ENCODE assay signal across 2 cellular contexts in the genomic region with DNA sequence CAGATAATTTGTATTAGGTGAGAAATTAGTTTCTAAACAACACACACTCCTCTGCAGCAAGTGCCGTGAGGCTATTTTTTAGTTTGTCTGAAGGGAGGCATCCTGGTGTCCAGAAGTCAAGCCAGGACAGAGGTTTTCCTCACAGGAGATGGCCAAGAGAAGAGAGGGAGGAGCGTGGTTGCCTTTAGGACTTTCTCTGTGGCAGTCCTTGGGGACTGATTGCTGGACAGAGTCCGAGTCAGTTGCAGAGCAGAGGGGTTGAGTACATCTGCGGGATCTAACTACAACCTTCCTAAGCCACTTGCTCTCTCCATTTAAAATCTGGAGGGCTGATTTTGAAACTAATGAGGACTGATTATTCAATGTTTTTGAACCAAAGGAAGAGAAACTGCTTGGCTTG.
TF ChIP-seq lines count a peak whose summit lies in the region.

No MANE protein-coding gene starts in this region.

TF ChIP-seq in WTC11, 78 proteins besides CTCF, POLR2A, EP300 and RAD21 (continued from another document):
- TF ChIP-seq, protein P1, sequence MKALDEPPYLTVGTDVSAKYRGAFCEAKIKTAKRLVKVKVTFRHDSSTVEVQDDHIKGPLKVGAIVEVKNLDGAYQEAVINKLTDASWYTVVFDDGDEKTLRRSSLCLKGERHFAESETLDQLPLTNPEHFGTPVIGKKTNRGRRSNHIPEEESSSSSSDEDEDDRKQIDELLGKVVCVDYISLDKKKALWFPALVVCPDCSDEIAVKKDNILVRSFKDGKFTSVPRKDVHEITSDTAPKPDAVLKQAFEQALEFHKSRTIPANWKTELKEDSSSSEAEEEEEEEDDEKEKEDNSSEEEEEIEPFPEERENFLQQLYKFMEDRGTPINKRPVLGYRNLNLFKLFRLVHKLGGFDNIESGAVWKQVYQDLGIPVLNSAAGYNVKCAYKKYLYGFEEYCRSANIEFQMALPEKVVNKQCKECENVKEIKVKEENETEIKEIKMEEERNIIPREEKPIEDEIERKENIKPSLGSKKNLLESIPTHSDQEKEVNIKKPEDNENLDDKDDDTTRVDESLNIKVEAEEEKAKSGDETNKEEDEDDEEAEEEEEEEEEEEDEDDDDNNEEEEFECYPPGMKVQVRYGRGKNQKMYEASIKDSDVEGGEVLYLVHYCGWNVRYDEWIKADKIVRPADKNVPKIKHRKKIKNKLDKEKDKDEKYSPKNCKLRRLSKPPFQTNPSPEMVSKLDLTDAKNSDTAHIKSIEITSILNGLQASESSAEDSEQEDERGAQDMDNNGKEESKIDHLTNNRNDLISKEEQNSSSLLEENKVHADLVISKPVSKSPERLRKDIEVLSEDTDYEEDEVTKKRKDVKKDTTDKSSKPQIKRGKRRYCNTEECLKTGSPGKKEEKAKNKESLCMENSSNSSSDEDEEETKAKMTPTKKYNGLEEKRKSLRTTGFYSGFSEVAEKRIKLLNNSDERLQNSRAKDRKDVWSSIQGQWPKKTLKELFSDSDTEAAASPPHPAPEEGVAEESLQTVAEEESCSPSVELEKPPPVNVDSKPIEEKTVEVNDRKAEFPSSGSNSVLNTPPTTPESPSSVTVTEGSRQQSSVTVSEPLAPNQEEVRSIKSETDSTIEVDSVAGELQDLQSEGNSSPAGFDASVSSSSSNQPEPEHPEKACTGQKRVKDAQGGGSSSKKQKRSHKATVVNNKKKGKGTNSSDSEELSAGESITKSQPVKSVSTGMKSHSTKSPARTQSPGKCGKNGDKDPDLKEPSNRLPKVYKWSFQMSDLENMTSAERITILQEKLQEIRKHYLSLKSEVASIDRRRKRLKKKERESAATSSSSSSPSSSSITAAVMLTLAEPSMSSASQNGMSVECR (CRISPR knock-in tag; IDR thresholded peaks at IDR 0.05; ENCODE audit: borderline replicate concordance), result no peak
- TF ChIP-seq, protein P2, sequence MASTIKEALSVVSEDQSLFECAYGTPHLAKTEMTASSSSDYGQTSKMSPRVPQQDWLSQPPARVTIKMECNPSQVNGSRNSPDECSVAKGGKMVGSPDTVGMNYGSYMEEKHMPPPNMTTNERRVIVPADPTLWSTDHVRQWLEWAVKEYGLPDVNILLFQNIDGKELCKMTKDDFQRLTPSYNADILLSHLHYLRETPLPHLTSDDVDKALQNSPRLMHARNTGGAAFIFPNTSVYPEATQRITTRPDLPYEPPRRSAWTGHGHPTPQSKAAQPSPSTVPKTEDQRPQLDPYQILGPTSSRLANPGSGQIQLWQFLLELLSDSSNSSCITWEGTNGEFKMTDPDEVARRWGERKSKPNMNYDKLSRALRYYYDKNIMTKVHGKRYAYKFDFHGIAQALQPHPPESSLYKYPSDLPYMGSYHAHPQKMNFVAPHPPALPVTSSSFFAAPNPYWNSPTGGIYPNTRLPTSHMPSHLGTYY (CRISPR knock-in tag; IDR thresholded peaks at IDR 0.05), result no peak
- TF ChIP-seq TCF7 (CRISPR knock-in tag; IDR thresholded peaks at IDR 0.05; ENCODE audit: low read depth), result no peak
- TF ChIP-seq PRRX2 (CRISPR knock-in tag; IDR thresholded peaks at IDR 0.05), result no peak
- TF ChIP-seq E2F4 (CRISPR knock-in tag; IDR thresholded peaks at IDR 0.05; ENCODE audit: borderline replicate concordance, low read depth), result no peak
- TF ChIP-seq IRF2 (CRISPR knock-in tag; IDR thresholded peaks at IDR 0.05; ENCODE audit: borderline replicate concordance, low read depth), result no peak
- no peak for TF ChIP-seq GTF2I (CRISPR knock-in tag; conservative IDR thresholded peaks at IDR 0.05)
- no peak for TF ChIP-seq ZNF121 (CRISPR knock-in tag; IDR thresholded peaks at IDR 0.05)
- TF ChIP-seq NR1H2 (CRISPR knock-in tag; IDR thresholded peaks at IDR 0.05), result no peak
- no peak for TF ChIP-seq FOXP1 (CRISPR knock-in tag; IDR thresholded peaks at IDR 0.05; ENCODE audit: borderline replicate concordance)
- TF ChIP-seq SMAD3 (CRISPR knock-in tag; IDR thresholded peaks at IDR 0.05; ENCODE audit: borderline replicate concordance), result no peak
- TF ChIP-seq CREM (CRISPR knock-in tag; IDR thresholded peaks at IDR 0.05), result no peak
TF ChIP-seq in WTC11: peak in this region for 0.

TF ChIP-seq in SK-N-SH treated with all-trans-retinoic acid at 6 μM for 48 hours, 23 proteins besides CTCF, POLR2A, EP300 and RAD21 (continued from another document):
- no peak for TF ChIP-seq ARNTL (CRISPR knock-in tag; IDR thresholded peaks at IDR 0.05; ENCODE audit: borderline replicate concordance, low read depth)
- TF ChIP-seq SNAI2 (CRISPR knock-in tag; IDR thresholded peaks at IDR 0.05), result no peak
- TF ChIP-seq ZNF565 (CRISPR knock-in tag; conservative IDR thresholded peaks at IDR 0.05; ENCODE audit: low read depth), result no peak
- TF ChIP-seq ZNF70 (CRISPR knock-in tag; IDR thresholded peaks at IDR 0.05), result no peak
- TF ChIP-seq ESRRG (CRISPR knock-in tag; IDR thresholded peaks at IDR 0.05), result no peak
- TF ChIP-seq, protein P3, sequence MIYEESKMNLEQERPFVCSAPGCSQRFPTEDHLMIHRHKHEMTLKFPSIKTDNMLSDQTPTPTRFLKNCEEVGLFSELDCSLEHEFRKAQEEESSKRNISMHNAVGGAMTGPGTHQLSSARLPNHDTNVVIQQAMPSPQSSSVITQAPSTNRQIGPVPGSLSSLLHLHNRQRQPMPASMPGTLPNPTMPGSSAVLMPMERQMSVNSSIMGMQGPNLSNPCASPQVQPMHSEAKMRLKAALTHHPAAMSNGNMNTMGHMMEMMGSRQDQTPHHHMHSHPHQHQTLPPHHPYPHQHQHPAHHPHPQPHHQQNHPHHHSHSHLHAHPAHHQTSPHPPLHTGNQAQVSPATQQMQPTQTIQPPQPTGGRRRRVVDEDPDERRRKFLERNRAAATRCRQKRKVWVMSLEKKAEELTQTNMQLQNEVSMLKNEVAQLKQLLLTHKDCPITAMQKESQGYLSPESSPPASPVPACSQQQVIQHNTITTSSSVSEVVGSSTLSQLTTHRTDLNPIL (CRISPR knock-in tag; IDR thresholded peaks at IDR 0.05; ENCODE audit: low read depth), result no peak
- no peak for TF ChIP-seq OSR1 (CRISPR knock-in tag; IDR thresholded peaks at IDR 0.05)
- no peak for TF ChIP-seq TSHZ2 (CRISPR knock-in tag; IDR thresholded peaks at IDR 0.05)
- no peak for TF ChIP-seq PPARA (CRISPR knock-in tag; IDR thresholded peaks at IDR 0.05; ENCODE audit: borderline replicate concordance)
- TF ChIP-seq POU6F1 (CRISPR knock-in tag; IDR thresholded peaks at IDR 0.05; ENCODE audit: borderline replicate concordance, low read depth), result no peak
- TF ChIP-seq CSDC2 (CRISPR knock-in tag; IDR thresholded peaks at IDR 0.05), result no peak
- TF ChIP-seq CSRNP3 (CRISPR knock-in tag; IDR thresholded peaks at IDR 0.05), result no peak
- no peak for TF ChIP-seq ZC3H10 (CRISPR knock-in tag; IDR thresholded peaks at IDR 0.05)
